Comparison of ENCODE assay signal across 8 cellular contexts in genomic region chr6:127119361-127120108, GRCh38. TPM values are rescaled to one million over a fixed set of nuclear protein-coding genes. Genes with fewer than 3 reads are reported as not detected.
DNase-seq lines count a peak whose midpoint lies in the region; ATAC-seq and TF ChIP-seq lines count a peak whose summit lies in the region.

No MANE protein-coding gene starts in this region.

- no peak for TF ChIP-seq POLR2A in gastroesophageal sphincter (IDR thresholded peaks at IDR 0.05)

- intact Hi-C loops in Right ventricle myocardium inferior (cut with DNase I) (loop anchor here (5.0 kb wide), 2 partner anchors 312 to 1087 kb away; no protein-coding TSS in a partner anchor), cardiac septum (cut with DNase I) (loop anchor here (5.0 to 10.0 kb wide), 2 partner anchors 317 to 1135 kb away; partner anchors contain the start of gene TRMT11), activated B cell treated with CpG ODN at 0.5 μM for 24 hours (cut with micrococcal nuclease) (loop anchor here (2.0 kb wide), 1 partner anchor 147 kb away; the partner anchor contains the start of gene RNF146), psoas muscle (cut with DNase I) (loop anchor here (2.0 to 10.0 kb wide), 9 partner anchors 73 to 1123 kb away; partner anchors contain the start of gene RNF146 (in 1 of the 2))

- H3K27me3 Mint-ChIP-seq in activated B cell treated with CpG ODN at 0.5 μM for 24 hours: peaks cover 48% of the 10 kb centered on the region

- peak overlapping the region; percentile 65 to 88 for H3K4me3 ChIP-seq in gastroesophageal sphincter
- H3K4me3 ChIP-seq in psoas muscle: peak overlapping the region; percentile 81

- peaks cover 35% of the 10 kb centered on the region for H3K4me1 Mint-ChIP-seq in activated B cell treated with CpG ODN at 0.5 μM for 24 hours

- H3K9me3 ChIP-seq in gastroesophageal sphincter (no peaks in the 10 kb centered on the region), psoas muscle (no peaks in the 10 kb centered on the region)

- 0 to 2% methylated on average over 1 to 6 of the region's 70 CpGs for WGBS in gastroesophageal sphincter (ENCODE audit: low coverage in 1 of 2), 2 donors
- 0 to 1% (median 1%) methylated on average over 62 to 70 of the region's 70 CpGs for WGBS in psoas muscle, 3 donors

- H3K4me1 ChIP-seq in gastroesophageal sphincter (peaks cover 0 to 72% (median 8%) of the 10 kb centered on the region in 3 donors), psoas muscle (peaks cover 40% of the 10 kb centered on the region)

- H3K27ac Mint-ChIP-seq in activated B cell treated with CpG ODN at 0.5 μM for 24 hours: no peak overlapping the region

- H3K27me3 ChIP-seq in gastroesophageal sphincter (peaks cover 9% of the 10 kb centered on the region), psoas muscle (ENCODE audit: insufficient read depth in 3 of 3, low read length in 2 of 3) (peaks cover 0 to 20% (median 0%) of the 10 kb centered on the region in 3 donors)

- H3K27ac ChIP-seq in gastroesophageal sphincter: peak overlapping the region; percentile 85 to 96 (median 89)
- H3K27ac ChIP-seq in psoas muscle: peak overlapping the region; percentile 84

- peak overlapping the region; percentile 72 for H3K4me3 Mint-ChIP-seq in activated B cell treated with CpG ODN at 0.5 μM for 24 hours

- CTCF ChIA-PET in activated B cell treated with CpG ODN at 0.5 μM for 24 hours (lab: Charles Lee): interaction anchor here (1.5 kb wide), 1 partner anchor 1124 kb away, joined by 3 read pairs; no protein-coding TSS in a partner anchor

- POLR2A ChIA-PET in activated B cell treated with CpG ODN at 0.5 μM for 24 hours (lab: Charles Lee): no interaction called here

- TF ChIP-seq EP300 in gastroesophageal sphincter (IDR thresholded peaks at IDR 0.05): no peak

- H3K36me3 ChIP-seq in gastroesophageal sphincter (no peaks in the 10 kb centered on the region), psoas muscle (ENCODE audit: insufficient read depth in 1 of 2, low read depth in 1 of 2) (no peaks in the 10 kb centered on the region)

- TF ChIP-seq CTCF in activated B cell treated with CpG ODN at 0.5 μM for 24 hours (IDR thresholded peaks at IDR 0.05) (no peak), gastroesophageal sphincter (IDR thresholded peaks at IDR 0.05) (peak in 2 of 4 experiments; percentile 4 to 14), psoas muscle (IDR thresholded peaks at IDR 0.05) (no peak)

- H3K36me3 Mint-ChIP-seq in activated B cell treated with CpG ODN at 0.5 μM for 24 hours (ENCODE audit: low read depth): no peaks in the 10 kb centered on the region

- no peaks in the 10 kb centered on the region for H3K9me3 Mint-ChIP-seq in activated B cell treated with CpG ODN at 0.5 μM for 24 hours

- peak; percentile 59 for DNase-seq in Right ventricle myocardium inferior (ENCODE audit: missing footprints)
- DNase-seq in cardiac septum (ENCODE audit: low spot score): no peak
- DNase-seq in activated B cell treated with CpG ODN at 0.5 μM for 24 hours: no peak
- peak; percentile 21 to 55 for DNase-seq in psoas muscle
- DNase-seq in NCI-H2107 (lab: John Stamatoyannopoulos, UW): no peak
- no peak for DNase-seq in 8988T

- ATAC-seq in Right ventricle myocardium inferior: no peak
- ATAC-seq in HG02981 (IDR thresholded peaks at IDR 0.05; ENCODE audit: unreplicated experiment): peak; percentile 43
- peak; percentile 37 for ATAC-seq in activated B cell treated with CpG ODN at 0.5 μM for 24 hours (ENCODE audit: low read depth)
- ATAC-seq in gastroesophageal sphincter: peak; percentile 14
- ATAC-seq in psoas muscle: peak; percentile 10 to 42 (median 16)

RNA-seq across cellular contexts. Expression of gene RSPO3, which starts 1.1 kb away (rescaled TPM):
- total RNA-seq in Right ventricle myocardium inferior (0.92 TPM), cardiac septum (1.8 TPM), activated B cell treated with CpG ODN at 0.5 μM for 24 hours (not detected in 2 replicates), gastroesophageal sphincter (100 to 1,000 TPM in 1 of 4 donors, 10 to 100 TPM in 3; 61.0 to 117 (median 79.6) TPM), psoas muscle (10 to 100 TPM; 12.6 to 28.3 (median 25.7) TPM)
- 10 to 100 TPM; 20.6 to 32.1 (median 27.4) TPM for polyA plus RNA-seq in psoas muscle

Comparison
In these comparisons a context has a peak if more than half of its experiments do, and no peak if none do; other contexts are left out.
1. DNase-seq: peak in Right ventricle myocardium inferior (single experiment) and psoas muscle (2 of 2); none in cardiac septum (single experiment), activated B cell treated with CpG ODN at 0.5 μM for 24 hours (single experiment), NCI-H2107 (single experiment) and 8988T (single experiment).